In the genomic region with DNA sequence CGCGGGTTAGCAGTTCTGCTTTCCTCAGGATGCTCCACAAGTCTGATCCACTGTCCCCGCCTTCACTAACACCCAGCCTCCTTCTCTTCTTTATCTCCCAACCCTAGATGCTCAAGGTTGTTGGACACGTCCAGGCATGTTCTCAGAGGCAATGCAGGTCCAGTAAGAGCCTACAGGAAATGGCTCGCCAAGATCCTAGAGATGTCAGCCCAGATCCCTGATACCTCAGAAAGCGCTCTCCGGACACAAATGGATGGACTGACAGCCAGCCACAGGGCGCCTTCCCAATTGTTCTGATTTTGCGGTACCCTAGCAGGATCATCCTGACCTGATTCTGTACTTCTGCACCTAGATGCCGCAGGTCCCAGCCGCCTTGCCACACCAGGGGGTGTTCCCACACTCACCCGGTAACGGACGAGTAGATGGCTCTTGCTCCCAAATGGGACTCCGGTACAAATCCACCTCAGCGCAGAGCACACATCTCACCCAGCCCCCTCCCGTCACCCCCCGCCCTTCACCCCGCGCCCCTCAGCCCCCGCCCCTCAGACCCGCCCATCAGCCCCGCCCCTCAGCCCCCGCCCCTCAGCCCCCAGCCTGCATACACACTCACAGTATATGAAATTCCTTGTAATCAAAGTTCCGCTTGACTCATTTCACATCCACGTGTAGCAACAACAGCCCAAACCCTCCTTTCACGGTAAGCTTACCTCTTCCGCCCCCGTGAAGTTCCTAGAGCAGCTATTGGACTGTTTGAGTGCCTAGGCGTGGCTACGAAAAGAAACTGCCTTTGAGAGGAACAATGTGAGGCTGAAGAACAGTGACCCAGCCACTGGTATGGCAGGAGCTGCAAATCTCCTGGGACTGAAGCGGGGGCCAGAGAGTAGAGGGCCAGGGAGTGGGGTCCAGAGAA, we compare ENCODE assay signal across 1 cellular context.
A peak's percentile ranks its signal among the peaks of the same experiment; 100 is the strongest.
TF ChIP-seq lines count a peak whose summit lies in the region.

A gene with protein sequence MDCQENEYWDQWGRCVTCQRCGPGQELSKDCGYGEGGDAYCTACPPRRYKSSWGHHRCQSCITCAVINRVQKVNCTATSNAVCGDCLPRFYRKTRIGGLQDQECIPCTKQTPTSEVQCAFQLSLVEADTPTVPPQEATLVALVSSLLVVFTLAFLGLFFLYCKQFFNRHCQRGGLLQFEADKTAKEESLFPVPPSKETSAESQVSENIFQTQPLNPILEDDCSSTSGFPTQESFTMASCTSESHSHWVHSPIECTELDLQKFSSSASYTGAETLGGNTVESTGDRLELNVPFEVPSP (minus strand): TSS at position 488 of the 910 bp plus-strand sequence. CDS start 23,058 bp downstream, outside the sequence.

TF ChIP-seq in H1, 55 proteins besides CTCF, POLR2A, EP300 and RAD21 (continued from another document):
- TF ChIP-seq KDM1A (IDR thresholded peaks at IDR 0.05; ENCODE audit: borderline replicate concordance, low read length) (no peak), CBX5 (IDR thresholded peaks at IDR 0.05; ENCODE audit: low read depth, low read length) (no peak), RFX5 (IDR thresholded peaks at IDR 0.05; ENCODE audit: borderline replicate concordance, low read depth, low read length) (no peak), EGR1 (IDR thresholded peaks at IDR 0.05; ENCODE audit: borderline replicate concordance, low read depth, low read length) (peak; percentile 15; the same call in 1 of the 2 replicates), SP4 (IDR thresholded peaks at IDR 0.05; ENCODE audit: low read length) (no peak), GTF2F1 (IDR thresholded peaks at IDR 0.05; ENCODE audit: borderline replicate concordance, low read depth, low read length) (no peak), TAF1 (IDR thresholded peaks at IDR 0.05; ENCODE audit: low read depth, low read length) (peak; percentile 32; the same call in 1 of the 2 replicates), NANOG (IDR thresholded peaks at IDR 0.05; ENCODE audit: insufficient read depth, low read depth, low read length, poor library complexity, severe bottlenecking) (no peak)
